10 cellular contexts compared by ENCODE assay signal in the genomic region with DNA sequence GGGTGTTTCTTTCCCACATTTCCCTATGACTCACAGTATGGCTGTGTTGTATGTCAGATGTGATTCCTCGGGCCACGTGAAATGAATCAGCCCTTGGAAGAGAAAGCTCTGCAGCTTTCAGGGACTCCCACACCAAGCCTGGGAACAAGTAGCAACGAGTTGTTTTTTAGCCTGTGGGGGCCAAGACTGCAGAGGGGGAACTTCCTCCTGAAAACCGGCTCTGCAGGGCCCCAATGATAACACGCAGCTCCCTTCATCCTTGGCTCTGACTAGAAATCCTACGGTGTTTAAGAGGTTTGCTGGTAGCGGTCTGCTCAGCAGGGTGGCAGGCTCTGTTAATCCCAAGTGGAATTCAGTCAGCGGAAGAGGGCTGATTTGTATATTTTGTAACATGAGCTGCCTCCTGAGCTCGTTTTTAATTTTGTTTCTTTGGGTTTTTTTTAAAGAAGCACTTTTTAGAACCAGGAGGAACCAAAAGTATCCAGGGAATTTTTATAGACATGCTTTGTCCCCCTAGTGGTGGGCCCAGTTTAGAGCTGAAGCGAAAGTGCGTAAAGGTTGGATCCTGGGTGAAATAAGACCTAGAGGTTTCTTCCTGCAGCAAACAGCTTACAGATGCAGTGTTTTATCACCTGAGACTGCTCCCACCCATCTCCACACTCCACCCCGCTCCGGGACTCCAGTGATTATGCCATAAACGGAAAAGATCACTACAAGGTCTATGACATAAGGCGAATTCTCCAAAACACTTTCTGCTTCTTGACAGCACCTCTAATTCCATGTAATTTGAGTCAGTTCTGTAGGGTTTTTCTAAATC. TPM values are rescaled to one million over a fixed set of nuclear protein-coding genes. Genes with fewer than 3 reads are reported as not detected.
A peak's percentile ranks its signal among the peaks of the same experiment; 100 is the strongest.
DNase-seq lines count a peak whose midpoint lies in the region; ATAC-seq and TF ChIP-seq lines count a peak whose summit lies in the region.
"Had no signal": no experiment of that assay in that cellular context is flagged by ENCODE, and none has a peak within 500 bp of the region (broad histone marks: within the 10 kb centered on the region; RNA-seq: fewer than 3 reads in every experiment).

No MANE protein-coding gene starts in this region.

- peaks cover 14% of the 10 kb centered on the region for H3K4me1 Mint-ChIP-seq in progenitor cell of endocrine pancreas (ENCODE audit: low read depth)

- peak overlapping the region; percentile 28 for H3K27ac Mint-ChIP-seq in progenitor cell of endocrine pancreas
- H3K27ac Mint-ChIP-seq: stimulated activated naive CD8-positive, alpha-beta T cell treated with anti-CD3 and anti-CD28 coated beads, Interleukin-15, Interleukin-2, amounts not matched to agents 100 ng/mL and 50 ng/mL, for 24 hours; T-helper 1 cell treated with Interleukin-12 subunit alpha and Interleukin-12 subunit beta and Interleukin-4 antibody, amounts not matched to agents 30 μg/mL and 1 μg/mL, for 36 hours had no signal

- H3K4me3 Mint-ChIP-seq in progenitor cell of endocrine pancreas (ENCODE audit: low read depth): peak overlapping the region; percentile 59
- H3K4me3 Mint-ChIP-seq: stimulated activated naive CD8-positive, alpha-beta T cell treated with anti-CD3 and anti-CD28 coated beads, Interleukin-15, Interleukin-2, amounts not matched to agents 100 ng/mL and 50 ng/mL, for 24 hours; T-helper 1 cell treated with Interleukin-12 subunit alpha and Interleukin-12 subunit beta and Interleukin-4 antibody, amounts not matched to agents 30 μg/mL and 1 μg/mL, for 36 hours had no signal

- H3K36me3 ChIP-seq in WERI-Rb-1: no peaks in the 10 kb centered on the region
- H3K36me3 ChIP-seq in cardiac muscle cell: no peaks in the 10 kb centered on the region

- H3K27me3 ChIP-seq in WERI-Rb-1 (ENCODE audit: insufficient read depth, low read depth, severe bottlenecking) (no peaks in the 10 kb centered on the region), cardiac muscle cell (no peaks in the 10 kb centered on the region)

- peak; percentile 33; the same call in 1 of the 2 replicates for TF ChIP-seq CTCF in WERI-Rb-1 (IDR thresholded peaks at IDR 0.05; ENCODE audit: low read depth, low read length)
- peak; percentile 84 for TF ChIP-seq CTCF in cardiac muscle cell (IDR thresholded peaks at IDR 0.05; ENCODE audit: low read depth, low read length)
- TF ChIP-seq CTCF in progenitor cell of endocrine pancreas (IDR thresholded peaks at IDR 0.05; ENCODE audit: unreplicated experiment): peak; percentile 82

- peaks cover 12% of the 10 kb centered on the region for H3K4me1 ChIP-seq in cardiac muscle cell (ENCODE audit: low read depth)

- H3K27me3 Mint-ChIP-seq in progenitor cell of endocrine pancreas: peaks cover 4% of the 10 kb centered on the region
- H3K27me3 Mint-ChIP-seq: stimulated activated naive CD8-positive, alpha-beta T cell treated with anti-CD3 and anti-CD28 coated beads, Interleukin-15, Interleukin-2, amounts not matched to agents 100 ng/mL and 50 ng/mL, for 24 hours had no signal

- H3K9me3 ChIP-seq in WERI-Rb-1 (ENCODE audit: severe bottlenecking) (no peaks in the 10 kb centered on the region), cardiac muscle cell (ENCODE audit: low read depth) (no peaks in the 10 kb centered on the region)

- DNase-seq in DMS 273 (lab: John Stamatoyannopoulos, UW; ENCODE audit: unreplicated experiment): peak; percentile 74
- peak; percentile 98 for DNase-seq in LHCN-M2 (ENCODE audit: low read depth)
- peak; percentile 16 for DNase-seq in WERI-Rb-1
- peak; percentile 57 to 98 for DNase-seq in cardiac muscle cell (ENCODE audit: low read depth in 1 of 2, low spot score in 1 of 2)
- no peak for DNase-seq in progenitor cell of endocrine pancreas (ENCODE audit: low spot score, unreplicated experiment)
- no peak for DNase-seq in GF-D8 (lab: John Stamatoyannopoulos, UW)

- H3K9me3 Mint-ChIP-seq in progenitor cell of endocrine pancreas (ENCODE audit: low read depth): no peaks in the 10 kb centered on the region
- H3K9me3 Mint-ChIP-seq: stimulated activated naive CD8-positive, alpha-beta T cell treated with anti-CD3 and anti-CD28 coated beads, Interleukin-15, Interleukin-2, amounts not matched to agents 100 ng/mL and 50 ng/mL, for 24 hours; T-helper 1 cell treated with Interleukin-12 subunit alpha and Interleukin-12 subunit beta and Interleukin-4 antibody, amounts not matched to agents 30 μg/mL and 1 μg/mL, for 36 hours had no signal

- no peak for ATAC-seq in HG03342 (IDR thresholded peaks at IDR 0.05; ENCODE audit: unreplicated experiment)
- ATAC-seq in HG03457 (IDR thresholded peaks at IDR 0.05; ENCODE audit: unreplicated experiment): no peak

- H3K27ac ChIP-seq in WERI-Rb-1: no peak overlapping the region
- H3K27ac ChIP-seq in cardiac muscle cell: peak overlapping the region; percentile 77

- no peaks in the 10 kb centered on the region for H3K36me3 Mint-ChIP-seq in progenitor cell of endocrine pancreas (ENCODE audit: insufficient read depth)

- H3K4me3 ChIP-seq in WERI-Rb-1 (ENCODE audit: low read depth, low read length): peak overlapping the region; percentile 25
- no peak overlapping the region for H3K4me3 ChIP-seq in cardiac muscle cell

RNA-seq across cellular contexts. Expression of gene LAMC2, which starts 48.8 kb away (rescaled TPM):
- total RNA-seq in LHCN-M2 (2014; rRNA removed) (2.0 and 3.5 TPM in 2 replicates), cardiac muscle cell (0.32 and 0.42 TPM in 2 replicates), progenitor cell of endocrine pancreas (4.5 and 5.8 TPM in 2 replicates)
- 0.84 TPM for polyA plus RNA-seq in LHCN-M2 (2012)
- 0.36 and 0.43 TPM in 2 replicates for polyA plus RNA-seq in cardiac muscle cell

Comparison
In these comparisons a context has a peak if more than half of its experiments do, and no peak if none do; other contexts are left out.
1. DNase-seq: peak in DMS 273 (single experiment), LHCN-M2 (single experiment), WERI-Rb-1 (single experiment) and cardiac muscle cell (2 of 2); none in progenitor cell of endocrine pancreas (single experiment) and GF-D8 (single experiment).
2. CTCF ChIP-seq: peak in every context shown above with its lines; median percentile 84 in cardiac muscle cell; 82 in progenitor cell of endocrine pancreas; 33 in WERI-Rb-1.